Comparison of ENCODE assay signal across 30 cellular contexts in genomic region chr2:96648306-96648705, GRCh38. TPM values are rescaled to one million over a fixed set of nuclear protein-coding genes. Genes with fewer than 3 reads are reported as not detected.
"Had no signal": no experiment of that assay in that cellular context is flagged by ENCODE, and none has a peak within 500 bp of the region (broad histone marks: within the 10 kb centered on the region; RNA-seq: fewer than 3 reads in every experiment).

No MANE protein-coding gene starts in this region.

- H3K4me3 ChIP-seq: coronary artery, dorsolateral prefrontal cortex, esophagus squamous epithelium, gastrocnemius medialis, heart right ventricle, left lung, lower lobe of right lung, mucosa of descending colon had no signal

- H3K4me1 ChIP-seq: esophagus squamous epithelium, gastrocnemius medialis, heart right ventricle, left lung, lower lobe of right lung had no signal

- H3K27ac ChIP-seq: coronary artery, dorsolateral prefrontal cortex, epithelial cell of prostate, esophagus squamous epithelium, gastrocnemius medialis, heart right ventricle, left lung, lower lobe of right lung had no signal

- DNase-seq: dermis blood vessel endothelial cell; dorsolateral prefrontal cortex; effector CD4-positive, alpha-beta T cell; effector memory CD4-positive, alpha-beta T cell; esophagus squamous epithelium; foreskin fibroblast; foreskin melanocyte; gastrocnemius medialis; glutamatergic neuron; head of caudate nucleus; heart right ventricle; hippocampal formation; left cardiac atrium; left lung; left ventricle myocardium superior; lower lobe of right lung; mesenchymal stem cell; mucosa of descending colon; naive B cell had no signal

- H3K27me3 ChIP-seq: dorsolateral prefrontal cortex, esophagus squamous epithelium, gastrocnemius medialis, heart right ventricle, left lung had no signal

- H3K36me3 ChIP-seq: esophagus squamous epithelium, gastrocnemius medialis, heart right ventricle, left lung, lower lobe of right lung had no signal

- FAIRE-seq: colon, islet of Langerhans, keratinocyte had no signal

- H3K9me3 ChIP-seq: esophagus squamous epithelium, gastrocnemius medialis, heart right ventricle, left lung, lower lobe of right lung, mucosa of descending colon had no signal

- ATAC-seq: esophagus mucosa, gastrocnemius medialis, heart right ventricle, left cardiac atrium, left lung, left ventricle myocardium superior, lower lobe of right lung, mucosa of descending colon had no signal

RNA-seq across cellular contexts. Expression of gene FER1L5, which starts 5.7 kb away (rescaled TPM):
- total RNA-seq: gastrocnemius medialis, glomerular endothelial cell, kidney epithelial cell, left ventricle myocardium superior, lower leg skin, lung microvascular endothelial cell, myocyte had no signal
